In the genomic region with DNA sequence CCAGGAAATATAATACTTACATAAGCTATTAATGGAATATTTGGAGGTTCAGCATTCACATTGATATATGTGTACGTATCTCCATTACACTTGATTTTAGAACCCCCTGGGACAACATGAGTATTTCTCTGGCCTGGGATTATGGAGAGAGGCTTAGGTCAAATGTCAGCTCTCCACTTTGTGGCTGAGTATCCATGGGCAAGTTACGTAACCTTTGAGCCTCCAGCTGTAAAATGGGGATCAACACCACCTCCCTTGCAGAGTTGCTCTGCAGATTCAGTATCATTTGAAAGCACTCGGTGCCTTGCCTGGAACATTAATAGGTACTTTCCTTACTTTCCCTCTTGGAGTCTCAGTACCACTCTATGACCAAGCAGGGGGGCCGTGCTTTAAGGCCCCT, we compare ENCODE assay signal across 17 cellular contexts. TPM values are rescaled to one million over a fixed set of nuclear protein-coding genes. Genes with fewer than 3 reads are reported as not detected.
DNase-seq lines count a peak whose midpoint lies in the region; ATAC-seq and TF ChIP-seq lines count a peak whose summit lies in the region.
"Had no signal": no experiment of that assay in that cellular context is flagged by ENCODE, and none has a peak within 500 bp of the region (broad histone marks: within the 10 kb centered on the region; RNA-seq: fewer than 3 reads in every experiment).

No MANE protein-coding gene starts in this region.

- WGBS in ectodermal cell, 2 experiments, result 88 to 91% methylated on average over 4 of the region's 4 CpGs
- 80% methylated on average over 4 of the region's 4 CpGs; no CpG with 5 or more reads in 1 of the 2 donors for WGBS in transverse colon (ENCODE audit: low coverage in 1 of 2), 2 donors

- H3K4me1 Mint-ChIP-seq in nephron, result peaks cover 56% of the 10 kb centered on the region
- peaks cover 8% of the 10 kb centered on the region for H3K4me1 Mint-ChIP-seq in stimulated activated memory B cell treated with anti-CD40 and anti-IgM and Interleukin-4, amounts not matched to agents 10 μg/mL and 1 μg/mL and 100 μg/mL, for 72 hours

- intact Hi-C loops in transverse colon (cut with DNase I; ENCODE audit: low total_unique reads) (no loop called here), Right ventricle myocardium superior (cut with DNase I) (no loop called here)

- peak overlapping the region in 1 of 3 experiments; percentile 17 for H3K4me3 Mint-ChIP-seq in nephron
- no peak overlapping the region for H3K4me3 Mint-ChIP-seq in stimulated activated memory B cell treated with anti-CD40 and anti-IgM and Interleukin-4, amounts not matched to agents 10 μg/mL and 1 μg/mL and 100 μg/mL, for 72 hours
- H3K4me3 Mint-ChIP-seq: CD4-positive, CD25-positive, alpha-beta regulatory T cell had no signal

- H3K27ac ChIP-seq in ectodermal cell (ENCODE audit: insufficient read depth, low read depth, low read length, poor library complexity, severe bottlenecking), result peak overlapping the region; percentile 36
- peak overlapping the region; percentile 3 to 84 (median 18) for H3K27ac ChIP-seq in transverse colon

- H3K36me3 ChIP-seq in ectodermal cell (ENCODE audit: control insufficient read depth, insufficient read depth, low read length) (no peaks in the 10 kb centered on the region), transverse colon (no peaks in the 10 kb centered on the region)
- H3K36me3 ChIP-seq: MG63 had no signal

- TF ChIP-seq EP300 in transverse colon (IDR thresholded peaks at IDR 0.05; ENCODE audit: low read depth), result no peak

- TF ChIP-seq CTCF in nephron (IDR thresholded peaks at IDR 0.05; ENCODE audit: unreplicated experiment in 3 of 3) (no peak), transverse colon (IDR thresholded peaks at IDR 0.05) (no peak)

- peaks cover 7% of the 10 kb centered on the region for H3K36me3 Mint-ChIP-seq in nephron (ENCODE audit: low read depth)
- H3K36me3 Mint-ChIP-seq in stimulated activated memory B cell treated with anti-CD40 and anti-IgM and Interleukin-4, amounts not matched to agents 10 μg/mL and 1 μg/mL and 100 μg/mL, for 72 hours, result peaks cover 6% of the 10 kb centered on the region

- ATAC-seq in Right ventricle myocardium superior (ENCODE audit: poor library complexity) (no peak), GM19324 (IDR thresholded peaks at IDR 0.05; ENCODE audit: low FRiP score, unreplicated experiment) (no peak)
- no peak for ATAC-seq in stimulated activated memory B cell treated with anti-CD40 and anti-IgM and Interleukin-4, amounts not matched to agents 10 μg/mL and 1 μg/mL and 100 μg/mL, for 72 hours

- DNase-seq in HuH-7.5 (ENCODE audit: low spot score) (peak; percentile 46), transverse colon (no peak), Right ventricle myocardium superior (no peak)
- DNase-seq: ACHN; CD4-positive, CD25-positive, alpha-beta regulatory T cell; H7; MG63; NCI-H1092 treated with DMSO at 0.1 percent for 48 hours; NCI-H345; NCI-H526 treated with DMSO at 0.1 percent for 48 hours; SIG-M5 had no signal

- peak overlapping the region; percentile 30 to 96 (median 95) for H3K27ac Mint-ChIP-seq in nephron
- no peak overlapping the region for H3K27ac Mint-ChIP-seq in stimulated activated memory B cell treated with anti-CD40 and anti-IgM and Interleukin-4, amounts not matched to agents 10 μg/mL and 1 μg/mL and 100 μg/mL, for 72 hours
- H3K27ac Mint-ChIP-seq: CD4-positive, CD25-positive, alpha-beta regulatory T cell had no signal

- TF ChIP-seq POLR2A in transverse colon (IDR thresholded peaks at IDR 0.05), result no peak

- in situ Hi-C loops in transverse colon (cut with MboI; ENCODE audit: low pct_ligation_motif_present in 1 of 4, low pct_unique_long_range_greater_than_20kb in 1 of 4, low sequenced_read_pairs in 3 of 4), result loop anchor here (10.0 to 25.0 kb wide), 4 partner anchors 416 to 966 kb away; no protein-coding TSS in a partner anchor

- H3K4me1 ChIP-seq in ectodermal cell (ENCODE audit: control insufficient read depth, insufficient read depth, low read length) (peaks cover 43% of the 10 kb centered on the region), transverse colon (peaks cover 19 to 56% (median 30%) of the 10 kb centered on the region in 4 donors)

- H3K9me3 ChIP-seq in ectodermal cell (ENCODE audit: control insufficient read depth, low read length) (no peaks in the 10 kb centered on the region), transverse colon (no peaks in the 10 kb centered on the region)
- H3K9me3 ChIP-seq: MG63 had no signal

- H3K4me3 ChIP-seq in ectodermal cell (ENCODE audit: insufficient read depth, low read depth, low read length) (no peak overlapping the region), transverse colon (no peak overlapping the region)
- H3K4me3 ChIP-seq: MG63 had no signal

- H3K27me3 ChIP-seq in ectodermal cell (ENCODE audit: control insufficient read depth, insufficient read depth, low read length, poor library complexity, severe bottlenecking) (no peaks in the 10 kb centered on the region), transverse colon (no peaks in the 10 kb centered on the region)
- H3K27me3 ChIP-seq: MG63 had no signal

- H3K27me3 Mint-ChIP-seq in nephron (ENCODE audit: low read depth), result no peaks in the 10 kb centered on the region
- H3K27me3 Mint-ChIP-seq in stimulated activated memory B cell treated with anti-CD40 and anti-IgM and Interleukin-4, amounts not matched to agents 10 μg/mL and 1 μg/mL and 100 μg/mL, for 72 hours, result peaks cover 73% of the 10 kb centered on the region

- H3K9me3 Mint-ChIP-seq in nephron, result no peaks in the 10 kb centered on the region
- no peaks in the 10 kb centered on the region for H3K9me3 Mint-ChIP-seq in stimulated activated memory B cell treated with anti-CD40 and anti-IgM and Interleukin-4, amounts not matched to agents 10 μg/mL and 1 μg/mL and 100 μg/mL, for 72 hours
- H3K9me3 Mint-ChIP-seq: CD4-positive, CD25-positive, alpha-beta regulatory T cell had no signal

RNA-seq across cellular contexts. Expression of a gene that starts 33.2 kb away (rescaled TPM):
- not detected for polyA plus RNA-seq in ectodermal cell (2013, experiment 1 of 4)
- not detected for polyA plus RNA-seq in ectodermal cell (2013, experiment 2 of 4)
- not detected for polyA plus RNA-seq in ectodermal cell (2013, experiment 3 of 4)
- not detected for polyA plus RNA-seq in ectodermal cell (2013, experiment 4 of 4)
- total RNA-seq in transverse colon, result not detected
- total RNA-seq in Right ventricle myocardium superior, result not detected
- total RNA-seq: CD4-positive, CD25-positive, alpha-beta regulatory T cell; H7; OCI-LY7; RPMI7951 had no signal
- polyA plus RNA-seq: CD4-positive, CD25-positive, alpha-beta regulatory T cell had no signal

RNA-seq across cellular contexts. Expression of a gene that starts 44.4 kb away (rescaled TPM):
- 3.8 TPM for polyA plus RNA-seq in ectodermal cell (2013, experiment 1 of 4)
- 3.3 TPM for polyA plus RNA-seq in ectodermal cell (2013, experiment 2 of 4)
- polyA plus RNA-seq in ectodermal cell (2013, experiment 3 of 4), result 3.7 TPM
- polyA plus RNA-seq in ectodermal cell (2013, experiment 4 of 4), result 5.6 TPM
- total RNA-seq in transverse colon (10 to 100 TPM in 3 of 4 donors, 1 to 10 TPM in 1; 5.2 to 39.2 (median 20.1) TPM), Right ventricle myocardium superior (49.9 TPM)
- total RNA-seq: OCI-LY7 had no signal
- polyA plus RNA-seq: CD4-positive, CD25-positive, alpha-beta regulatory T cell had no signal
